In the genomic region with DNA sequence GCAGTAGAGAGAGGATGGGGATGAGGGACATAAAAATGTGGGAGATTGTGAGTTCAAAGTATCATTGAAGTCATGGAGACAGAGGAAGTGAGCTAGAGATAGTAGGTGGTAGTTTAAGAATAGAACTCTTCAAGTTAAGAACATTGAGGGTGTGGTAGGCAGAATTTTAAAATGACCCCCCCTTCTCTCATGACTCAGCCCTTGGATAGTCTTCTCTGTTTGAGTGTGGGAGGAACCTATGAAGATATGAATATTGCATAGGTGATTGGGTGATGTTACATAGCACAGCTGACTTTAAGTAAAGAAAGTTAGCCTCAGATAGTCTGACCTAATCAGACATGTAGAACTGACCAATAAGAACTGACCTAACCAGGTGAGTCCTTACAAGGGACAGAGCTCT, we compare ENCODE assay signal across 23 cellular contexts.
DNase-seq lines count a peak whose midpoint lies in the region; ATAC-seq, FAIRE-seq and TF ChIP-seq lines count a peak whose summit lies in the region.
"Had no signal": no experiment of that assay in that cellular context is flagged by ENCODE, and none has a peak within 500 bp of the region (broad histone marks: within the 10 kb centered on the region; RNA-seq: fewer than 3 reads in every experiment).

No MANE protein-coding gene starts in this region.

- no peak overlapping the region for H3K4me3 Mint-ChIP-seq in activated CD4-positive, alpha-beta memory T cell treated with anti-CD3 and anti-CD28 coated beads for 36 hours
- H3K4me3 Mint-ChIP-seq in activated CD4-positive, alpha-beta memory T cell treated with anti-CD3 and anti-CD28 coated beads, Interleukin-2, amount 10 ng/mL, durations not matched to agents 7 days and 5 days, result no peak overlapping the region
- H3K4me3 Mint-ChIP-seq: effector memory CD8-positive, alpha-beta T cell; stimulated activated memory B cell treated with anti-CD40 and anti-IgM and Interleukin-4, amounts not matched to agents 10 μg/mL and 1 μg/mL and 100 μg/mL, for 72 hours; type B pancreatic cell had no signal

- peak; percentile 68 for FAIRE-seq in GM12892 (lab: Jason Lieb, UNC)
- FAIRE-seq: D721Med, islet of Langerhans had no signal

- no peak overlapping the region for H3K4me3 ChIP-seq in brain microvascular endothelial cell (ENCODE audit: low read depth, low read length)
- H3K4me3 ChIP-seq: hepatocyte, lung had no signal

- peak; percentile 50 for ATAC-seq in omental fat pad (ENCODE audit: low FRiP score)
- ATAC-seq: effector memory CD8-positive, alpha-beta T cell; stimulated activated memory B cell treated with anti-CD40 and anti-IgM and Interleukin-4, amounts not matched to agents 10 μg/mL and 1 μg/mL and 100 μg/mL, for 72 hours had no signal

- H3K27ac ChIP-seq in brain microvascular endothelial cell, result no peak overlapping the region
- H3K27ac ChIP-seq: hepatocyte had no signal

- peaks cover 5% of the 10 kb centered on the region for H3K36me3 Mint-ChIP-seq in activated CD4-positive, alpha-beta memory T cell treated with anti-CD3 and anti-CD28 coated beads for 36 hours
- H3K36me3 Mint-ChIP-seq in activated CD4-positive, alpha-beta memory T cell treated with anti-CD3 and anti-CD28 coated beads, Interleukin-2, amount 10 ng/mL, durations not matched to agents 7 days and 5 days (ENCODE audit: low read depth), result peaks cover 4% of the 10 kb centered on the region
- H3K36me3 Mint-ChIP-seq: stimulated activated memory B cell treated with anti-CD40 and anti-IgM and Interleukin-4, amounts not matched to agents 10 μg/mL and 1 μg/mL and 100 μg/mL, for 72 hours; type B pancreatic cell had no signal

- no peaks in the 10 kb centered on the region for H3K36me3 ChIP-seq in brain microvascular endothelial cell (replicated peaks)

- in situ Hi-C loops in brain microvascular endothelial cell (cut with HindIII; ENCODE audit: low pct_ligation_motif_present, low sequenced_read_pairs), result no loop called here

- H3K4me1 Mint-ChIP-seq in activated CD4-positive, alpha-beta memory T cell treated with anti-CD3 and anti-CD28 coated beads for 36 hours (ENCODE audit: low read depth), result peaks cover 41% of the 10 kb centered on the region
- peaks cover 16% of the 10 kb centered on the region for H3K4me1 Mint-ChIP-seq in activated CD4-positive, alpha-beta memory T cell treated with anti-CD3 and anti-CD28 coated beads, Interleukin-2, amount 10 ng/mL, durations not matched to agents 7 days and 5 days

- no peaks in the 10 kb centered on the region for H3K27me3 Mint-ChIP-seq in activated CD4-positive, alpha-beta memory T cell treated with anti-CD3 and anti-CD28 coated beads for 36 hours
- H3K27me3 Mint-ChIP-seq in activated CD4-positive, alpha-beta memory T cell treated with anti-CD3 and anti-CD28 coated beads, Interleukin-2, amount 10 ng/mL, durations not matched to agents 7 days and 5 days, result no peaks in the 10 kb centered on the region
- H3K27me3 Mint-ChIP-seq: stimulated activated memory B cell treated with anti-CD40 and anti-IgM and Interleukin-4, amounts not matched to agents 10 μg/mL and 1 μg/mL and 100 μg/mL, for 72 hours had no signal

- POLR2A ChIA-PET in activated CD4-positive, alpha-beta memory T cell treated with anti-CD3 and anti-CD28 coated beads for 36 hours (lab: Charles Lee), result no interaction called here
- POLR2A ChIA-PET in activated CD4-positive, alpha-beta memory T cell treated with anti-CD3 and anti-CD28 coated beads, Interleukin-2, amount 10 ng/mL, durations not matched to agents 7 days and 5 days (lab: Charles Lee), result no interaction called here

- TF ChIP-seq CTCF in brain microvascular endothelial cell (IDR thresholded peaks at IDR 0.05; ENCODE audit: low read depth, low read length, missing control alignments) (no peak), omental fat pad (IDR thresholded peaks at IDR 0.05) (no peak)

- H3K27ac Mint-ChIP-seq in activated CD4-positive, alpha-beta memory T cell treated with anti-CD3 and anti-CD28 coated beads for 36 hours, result peak overlapping the region; percentile 35
- no peak overlapping the region for H3K27ac Mint-ChIP-seq in activated CD4-positive, alpha-beta memory T cell treated with anti-CD3 and anti-CD28 coated beads, Interleukin-2, amount 10 ng/mL, durations not matched to agents 7 days and 5 days
- H3K27ac Mint-ChIP-seq: effector memory CD8-positive, alpha-beta T cell; stimulated activated memory B cell treated with anti-CD40 and anti-IgM and Interleukin-4, amounts not matched to agents 10 μg/mL and 1 μg/mL and 100 μg/mL, for 72 hours; type B pancreatic cell had no signal

- intact Hi-C loops in activated CD4-positive, alpha-beta memory T cell treated with anti-CD3 and anti-CD28 coated beads for 36 hours (cut with micrococcal nuclease), result no loop called here

- H3K27me3 ChIP-seq in brain microvascular endothelial cell (replicated peaks), result no peaks in the 10 kb centered on the region
- H3K27me3 ChIP-seq: hepatocyte had no signal

- CTCF ChIA-PET in activated CD4-positive, alpha-beta memory T cell treated with anti-CD3 and anti-CD28 coated beads for 36 hours (lab: Charles Lee), result interaction anchor here (0.8 to 1.3 kb wide), 2 partner anchors 57 to 179 kb away, joined by 3 to 4 read pairs; no protein-coding TSS in a partner anchor
- CTCF ChIA-PET in activated CD4-positive, alpha-beta memory T cell treated with anti-CD3 and anti-CD28 coated beads, Interleukin-2, amount 10 ng/mL, durations not matched to agents 7 days and 5 days (lab: Charles Lee), result no interaction called here

- TF ChIP-seq POLR2A in GM12892 (IDR thresholded peaks at IDR 0.05; ENCODE audit: low read depth, low read length), result no peak

- peaks cover 14% of the 10 kb centered on the region for H3K9me3 Mint-ChIP-seq in activated CD4-positive, alpha-beta memory T cell treated with anti-CD3 and anti-CD28 coated beads for 36 hours
- peaks cover 13% of the 10 kb centered on the region for H3K9me3 Mint-ChIP-seq in activated CD4-positive, alpha-beta memory T cell treated with anti-CD3 and anti-CD28 coated beads, Interleukin-2, amount 10 ng/mL, durations not matched to agents 7 days and 5 days

- peak; percentile 16 for DNase-seq in activated CD4-positive, alpha-beta memory T cell treated with anti-CD3 and anti-CD28 coated beads for 36 hours
- no peak for DNase-seq in activated CD4-positive, alpha-beta memory T cell treated with anti-CD3 and anti-CD28 coated beads, Interleukin-2, amount 10 ng/mL, durations not matched to agents 7 days and 5 days
- no peak for DNase-seq in GM12892 (ENCODE audit: insufficient read length)
- DNase-seq in brain microvascular endothelial cell, result peak; percentile 38
- no peak for DNase-seq in omental fat pad (ENCODE audit: low spot score)
- DNase-seq in NCI-H2196 treated with DMSO at 0.1 percent for 48 hours (lab: John Stamatoyannopoulos, UW; ENCODE audit: unreplicated experiment), result no peak
- DNase-seq in glomerular visceral epithelial cell (ENCODE audit: extremely low spot score), result no peak
- DNase-seq in NCI-H2107 (lab: John Stamatoyannopoulos, UW), result no peak
- DNase-seq: activated CD4-positive, alpha-beta T cell treated with anti-CD3 and anti-CD28 coated beads, Interleukin-2, amount 50 U/mL, for 48 hours; aorta; effector memory CD8-positive, alpha-beta T cell; NCI-H1105; NCI-H526; retina; SHP77 treated with DMSO at 0.1 percent for 48 hours; stimulated activated CD4-positive, alpha-beta T cell treated with anti-CD3 and anti-CD28 coated beads, Interleukin-12 subunit alpha, Interleukin-12 subunit beta, amount 100 ng/mL, for 4 hours; T-helper 1 cell had no signal

Comparison
In these comparisons a context has a peak if more than half of its experiments do, and no peak if none do; other contexts are left out.
1. DNase-seq: peak in activated CD4-positive, alpha-beta memory T cell treated with anti-CD3 and anti-CD28 coated beads for 36 hours (single experiment) and brain microvascular endothelial cell (single experiment); none in activated CD4-positive, alpha-beta memory T cell treated with anti-CD3 and anti-CD28 coated beads, Interleukin-2, amount 10 ng/mL, durations not matched to agents 7 days and 5 days (single experiment), GM12892 (single experiment), omental fat pad (single experiment), NCI-H2196 treated with DMSO at 0.1 percent for 48 hours (single experiment), glomerular visceral epithelial cell (single experiment) and NCI-H2107 (single experiment).